In the genomic region with DNA sequence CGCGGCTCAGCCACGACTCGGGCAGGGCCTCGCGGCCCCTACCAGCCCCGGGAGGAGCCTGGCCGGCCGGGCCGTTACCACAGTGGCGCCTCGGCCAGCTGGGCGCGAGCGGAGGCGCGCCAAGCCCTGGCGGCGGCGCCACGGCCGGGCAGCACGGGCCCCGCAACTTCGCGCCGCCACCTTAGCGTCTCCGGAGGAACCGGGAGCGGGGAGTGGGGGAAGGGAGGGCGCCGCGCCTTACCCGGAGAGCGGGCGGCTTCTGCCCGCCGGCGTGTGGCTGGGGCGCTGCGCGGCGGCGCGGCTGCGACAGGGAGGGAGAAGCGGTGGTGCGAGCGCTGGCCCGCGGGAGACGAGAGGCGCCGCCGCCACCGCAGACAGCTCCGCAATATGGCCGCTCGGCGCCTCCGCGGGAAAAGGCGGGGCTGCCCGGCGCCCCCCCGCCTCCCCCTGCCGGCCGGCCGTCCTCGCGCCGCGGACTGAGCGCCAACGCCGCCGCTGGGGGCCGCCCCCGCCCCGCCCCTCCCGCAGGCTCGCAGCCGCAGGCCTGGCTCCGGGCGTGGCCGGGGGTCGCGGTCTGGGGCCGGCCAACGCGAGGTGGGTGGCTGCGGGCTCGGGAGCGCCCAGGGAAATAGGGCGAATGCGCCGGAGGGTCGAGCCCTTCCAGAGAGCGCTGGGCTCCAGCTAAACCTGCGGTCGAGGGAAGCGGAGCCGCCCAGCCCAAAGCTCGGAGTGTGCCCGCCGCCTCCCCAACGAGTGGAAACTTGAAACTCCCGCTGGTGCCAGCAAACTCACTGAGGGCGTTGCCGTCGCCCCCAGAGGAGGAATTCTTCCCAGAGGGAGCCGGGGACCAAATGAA, we compare ENCODE assay signal across 1 cellular context.
A peak's percentile ranks its signal among the peaks of the same experiment; 100 is the strongest.
TF ChIP-seq lines count a peak whose summit lies in the region.

A gene (minus strand): TSS at position 389 of the 856 bp plus-strand sequence. CDS start 16,922 bp downstream, outside the sequence.

TF ChIP-seq in HepG2, 621 proteins besides CTCF, POLR2A, EP300 and RAD21 (continued from another document and continues in another):
- TF ChIP-seq REL (CRISPR knock-in tag; conservative IDR thresholded peaks at IDR 0.05) (no peak), ZNF225 (CRISPR knock-in tag; IDR thresholded peaks at IDR 0.05) (0 out of 2 replicates have a peak, but pooled peaks have one; percentile 42), THYN1 (CRISPR knock-in tag; IDR thresholded peaks at IDR 0.05; ENCODE audit: borderline replicate concordance, low read depth) (no peak), AHR (CRISPR knock-in tag; IDR thresholded peaks at IDR 0.05) (no peak), CBX5 (CRISPR knock-in tag; IDR thresholded peaks at IDR 0.05; ENCODE audit: borderline replicate concordance) (no peak), ZNF251 (CRISPR knock-in tag; IDR thresholded peaks at IDR 0.05) (no peak), GATAD1 (CRISPR knock-in tag; IDR thresholded peaks at IDR 0.05) (0 out of 2 replicates have a peak, but pooled peaks have one; percentile 27), ZMYM4 (CRISPR knock-in tag; IDR thresholded peaks at IDR 0.05) (peak; percentile 17; the same call in 1 of the 2 replicates), GLI4 (CRISPR knock-in tag; IDR thresholded peaks at IDR 0.05; ENCODE audit: borderline replicate concordance) (no peak), MTA3 (CRISPR knock-in tag; IDR thresholded peaks at IDR 0.05) (no peak), PLRG1 (conservative IDR thresholded peaks at IDR 0.05) (no peak), TBL1XR1 (IDR thresholded peaks at IDR 0.05; ENCODE audit: borderline replicate concordance, low read length, partially characterized antibody) (no peak), ZNF263 (CRISPR knock-in tag; IDR thresholded peaks at IDR 0.05) (no peak), NR1H2 (CRISPR knock-in tag; IDR thresholded peaks at IDR 0.05; ENCODE audit: borderline replicate concordance, low read depth) (no peak), SRSF9 (IDR thresholded peaks at IDR 0.05; ENCODE audit: borderline replicate concordance, insufficient read depth, low read depth, low read length, poor library complexity, severe bottlenecking) (no peak), ZNF713 (CRISPR knock-in tag; IDR thresholded peaks at IDR 0.05) (no peak), ZNF432 (CRISPR knock-in tag; IDR thresholded peaks at IDR 0.05; ENCODE audit: borderline replicate concordance) (no peak), ZBTB38 (CRISPR knock-in tag; IDR thresholded peaks at IDR 0.05) (no peak), CBX2 (IDR thresholded peaks at IDR 0.05; ENCODE audit: low read depth, low read length) (no peak), CBX2 (CRISPR knock-in tag; IDR thresholded peaks at IDR 0.05; ENCODE audit: low read depth) (no peak), ZFAT (CRISPR knock-in tag; conservative IDR thresholded peaks at IDR 0.05) (no peak), ASH2L (IDR thresholded peaks at IDR 0.05; ENCODE audit: insufficient read length, low read depth, low read length) (peak; percentile 89), ZSCAN29 (CRISPR knock-in tag; conservative IDR thresholded peaks at IDR 0.05) (0 out of 2 replicates have a peak, but pooled peaks have one; percentile 39), ZNF891 (CRISPR knock-in tag; IDR thresholded peaks at IDR 0.05) (no peak), ZNF724P (CRISPR knock-in tag; IDR thresholded peaks at IDR 0.05; ENCODE audit: borderline replicate concordance) (no peak; the same call in 1 of the 2 replicates), ZNF816 (CRISPR knock-in tag; IDR thresholded peaks at IDR 0.05; ENCODE audit: borderline replicate concordance) (no peak), GATAD2A (CRISPR knock-in tag; IDR thresholded peaks at IDR 0.05) (no peak), FOXJ3 (CRISPR knock-in tag; IDR thresholded peaks at IDR 0.05; ENCODE audit: borderline replicate concordance) (no peak), DNMT1 (CRISPR knock-in tag; IDR thresholded peaks at IDR 0.05) (0 out of 2 replicates have a peak, but pooled peaks have one; percentile 11), NKX3-1 (CRISPR knock-in tag; IDR thresholded peaks at IDR 0.05) (no peak), ZNF562 (CRISPR knock-in tag; IDR thresholded peaks at IDR 0.05; ENCODE audit: borderline replicate concordance) (no peak)
- TF ChIP-seq, protein P1, sequence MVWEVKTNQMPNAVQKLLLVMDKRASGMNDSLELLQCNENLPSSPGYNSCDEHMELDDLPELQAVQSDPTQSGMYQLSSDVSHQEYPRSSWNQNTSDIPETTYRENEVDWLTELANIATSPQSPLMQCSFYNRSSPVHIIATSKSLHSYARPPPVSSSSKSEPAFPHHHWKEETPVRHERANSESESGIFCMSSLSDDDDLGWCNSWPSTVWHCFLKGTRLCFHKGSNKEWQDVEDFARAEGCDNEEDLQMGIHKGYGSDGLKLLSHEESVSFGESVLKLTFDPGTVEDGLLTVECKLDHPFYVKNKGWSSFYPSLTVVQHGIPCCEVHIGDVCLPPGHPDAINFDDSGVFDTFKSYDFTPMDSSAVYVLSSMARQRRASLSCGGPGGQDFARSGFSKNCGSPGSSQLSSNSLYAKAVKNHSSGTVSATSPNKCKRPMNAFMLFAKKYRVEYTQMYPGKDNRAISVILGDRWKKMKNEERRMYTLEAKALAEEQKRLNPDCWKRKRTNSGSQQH (CRISPR knock-in tag; IDR thresholded peaks at IDR 0.05; ENCODE audit: low read depth), result no peak
- TF ChIP-seq, protein P2, sequence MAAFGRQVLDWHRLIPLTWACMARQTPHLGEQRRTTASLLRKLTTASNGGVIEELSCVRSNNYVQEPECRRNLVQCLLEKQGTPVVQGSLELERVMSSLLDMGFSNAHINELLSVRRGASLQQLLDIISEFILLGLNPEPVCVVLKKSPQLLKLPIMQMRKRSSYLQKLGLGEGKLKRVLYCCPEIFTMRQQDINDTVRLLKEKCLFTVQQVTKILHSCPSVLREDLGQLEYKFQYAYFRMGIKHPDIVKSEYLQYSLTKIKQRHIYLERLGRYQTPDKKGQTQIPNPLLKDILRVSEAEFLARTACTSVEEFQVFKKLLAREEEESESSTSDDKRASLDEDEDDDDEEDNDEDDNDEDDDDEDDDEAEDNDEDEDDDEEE (CRISPR knock-in tag; IDR thresholded peaks at IDR 0.05), result no peak
- TF ChIP-seq, protein P3, sequence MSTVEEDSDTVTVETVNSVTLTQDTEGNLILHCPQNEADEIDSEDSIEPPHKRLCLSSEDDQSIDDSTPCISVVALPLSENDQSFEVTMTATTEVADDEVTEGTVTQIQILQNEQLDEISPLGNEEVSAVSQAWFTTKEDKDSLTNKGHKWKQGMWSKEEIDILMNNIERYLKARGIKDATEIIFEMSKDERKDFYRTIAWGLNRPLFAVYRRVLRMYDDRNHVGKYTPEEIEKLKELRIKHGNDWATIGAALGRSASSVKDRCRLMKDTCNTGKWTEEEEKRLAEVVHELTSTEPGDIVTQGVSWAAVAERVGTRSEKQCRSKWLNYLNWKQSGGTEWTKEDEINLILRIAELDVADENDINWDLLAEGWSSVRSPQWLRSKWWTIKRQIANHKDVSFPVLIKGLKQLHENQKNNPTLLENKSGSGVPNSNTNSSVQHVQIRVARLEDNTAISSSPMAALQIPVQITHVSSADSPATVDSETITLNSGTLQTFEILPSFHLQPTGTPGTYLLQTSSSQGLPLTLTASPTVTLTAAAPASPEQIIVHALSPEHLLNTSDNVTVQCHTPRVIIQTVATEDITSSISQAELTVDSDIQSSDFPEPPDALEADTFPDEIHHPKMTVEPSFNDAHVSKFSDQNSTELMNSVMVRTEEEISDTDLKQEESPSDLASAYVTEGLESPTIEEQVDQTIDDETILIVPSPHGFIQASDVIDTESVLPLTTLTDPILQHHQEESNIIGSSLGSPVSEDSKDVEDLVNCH (CRISPR knock-in tag; IDR thresholded peaks at IDR 0.05), result no peak
- TF ChIP-seq, protein P4, sequence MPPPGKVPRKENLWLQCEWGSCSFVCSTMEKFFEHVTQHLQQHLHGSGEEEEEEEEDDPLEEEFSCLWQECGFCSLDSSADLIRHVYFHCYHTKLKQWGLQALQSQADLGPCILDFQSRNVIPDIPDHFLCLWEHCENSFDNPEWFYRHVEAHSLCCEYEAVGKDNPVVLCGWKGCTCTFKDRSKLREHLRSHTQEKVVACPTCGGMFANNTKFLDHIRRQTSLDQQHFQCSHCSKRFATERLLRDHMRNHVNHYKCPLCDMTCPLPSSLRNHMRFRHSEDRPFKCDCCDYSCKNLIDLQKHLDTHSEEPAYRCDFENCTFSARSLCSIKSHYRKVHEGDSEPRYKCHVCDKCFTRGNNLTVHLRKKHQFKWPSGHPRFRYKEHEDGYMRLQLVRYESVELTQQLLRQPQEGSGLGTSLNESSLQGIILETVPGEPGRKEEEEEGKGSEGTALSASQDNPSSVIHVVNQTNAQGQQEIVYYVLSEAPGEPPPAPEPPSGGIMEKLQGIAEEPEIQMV (CRISPR knock-in tag; IDR thresholded peaks at IDR 0.05; ENCODE audit: low read depth), result no peak; the same call in 1 of the 2 replicates
- TF ChIP-seq, protein P5, sequence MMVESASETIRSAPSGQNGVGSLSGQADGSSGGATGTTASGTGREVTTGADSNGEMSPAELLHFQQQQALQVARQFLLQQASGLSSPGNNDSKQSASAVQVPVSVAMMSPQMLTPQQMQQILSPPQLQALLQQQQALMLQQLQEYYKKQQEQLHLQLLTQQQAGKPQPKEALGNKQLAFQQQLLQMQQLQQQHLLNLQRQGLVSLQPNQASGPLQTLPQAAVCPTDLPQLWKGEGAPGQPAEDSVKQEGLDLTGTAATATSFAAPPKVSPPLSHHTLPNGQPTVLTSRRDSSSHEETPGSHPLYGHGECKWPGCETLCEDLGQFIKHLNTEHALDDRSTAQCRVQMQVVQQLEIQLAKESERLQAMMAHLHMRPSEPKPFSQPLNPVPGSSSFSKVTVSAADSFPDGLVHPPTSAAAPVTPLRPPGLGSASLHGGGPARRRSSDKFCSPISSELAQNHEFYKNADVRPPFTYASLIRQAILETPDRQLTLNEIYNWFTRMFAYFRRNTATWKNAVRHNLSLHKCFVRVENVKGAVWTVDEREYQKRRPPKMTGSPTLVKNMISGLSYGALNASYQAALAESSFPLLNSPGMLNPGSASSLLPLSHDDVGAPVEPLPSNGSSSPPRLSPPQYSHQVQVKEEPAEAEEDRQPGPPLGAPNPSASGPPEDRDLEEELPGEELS (CRISPR knock-in tag; IDR thresholded peaks at IDR 0.05), result no peak
- TF ChIP-seq, protein P6, sequence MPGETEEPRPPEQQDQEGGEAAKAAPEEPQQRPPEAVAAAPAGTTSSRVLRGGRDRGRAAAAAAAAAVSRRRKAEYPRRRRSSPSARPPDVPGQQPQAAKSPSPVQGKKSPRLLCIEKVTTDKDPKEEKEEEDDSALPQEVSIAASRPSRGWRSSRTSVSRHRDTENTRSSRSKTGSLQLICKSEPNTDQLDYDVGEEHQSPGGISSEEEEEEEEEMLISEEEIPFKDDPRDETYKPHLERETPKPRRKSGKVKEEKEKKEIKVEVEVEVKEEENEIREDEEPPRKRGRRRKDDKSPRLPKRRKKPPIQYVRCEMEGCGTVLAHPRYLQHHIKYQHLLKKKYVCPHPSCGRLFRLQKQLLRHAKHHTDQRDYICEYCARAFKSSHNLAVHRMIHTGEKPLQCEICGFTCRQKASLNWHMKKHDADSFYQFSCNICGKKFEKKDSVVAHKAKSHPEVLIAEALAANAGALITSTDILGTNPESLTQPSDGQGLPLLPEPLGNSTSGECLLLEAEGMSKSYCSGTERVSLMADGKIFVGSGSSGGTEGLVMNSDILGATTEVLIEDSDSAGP (CRISPR knock-in tag; IDR thresholded peaks at IDR 0.05; ENCODE audit: borderline replicate concordance), result 0 out of 2 replicates have a peak, but pooled peaks have one; percentile 30
- TF ChIP-seq, protein P7, sequence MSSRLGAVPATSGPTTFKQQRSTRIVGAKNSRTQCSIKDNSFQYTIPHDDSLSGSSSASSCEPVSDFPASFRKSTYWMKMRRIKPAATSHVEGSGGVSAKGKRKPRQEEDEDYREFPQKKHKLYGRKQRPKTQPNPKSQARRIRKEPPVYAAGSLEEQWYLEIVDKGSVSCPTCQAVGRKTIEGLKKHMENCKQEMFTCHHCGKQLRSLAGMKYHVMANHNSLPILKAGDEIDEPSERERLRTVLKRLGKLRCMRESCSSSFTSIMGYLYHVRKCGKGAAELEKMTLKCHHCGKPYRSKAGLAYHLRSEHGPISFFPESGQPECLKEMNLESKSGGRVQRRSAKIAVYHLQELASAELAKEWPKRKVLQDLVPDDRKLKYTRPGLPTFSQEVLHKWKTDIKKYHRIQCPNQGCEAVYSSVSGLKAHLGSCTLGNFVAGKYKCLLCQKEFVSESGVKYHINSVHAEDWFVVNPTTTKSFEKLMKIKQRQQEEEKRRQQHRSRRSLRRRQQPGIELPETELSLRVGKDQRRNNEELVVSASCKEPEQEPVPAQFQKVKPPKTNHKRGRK (CRISPR knock-in tag; IDR thresholded peaks at IDR 0.05), result no peak
- TF ChIP-seq, protein P8, sequence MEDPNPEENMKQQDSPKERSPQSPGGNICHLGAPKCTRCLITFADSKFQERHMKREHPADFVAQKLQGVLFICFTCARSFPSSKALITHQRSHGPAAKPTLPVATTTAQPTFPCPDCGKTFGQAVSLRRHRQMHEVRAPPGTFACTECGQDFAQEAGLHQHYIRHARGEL (CRISPR knock-in tag; IDR thresholded peaks at IDR 0.05), result no peak
- TF ChIP-seq, protein P9, sequence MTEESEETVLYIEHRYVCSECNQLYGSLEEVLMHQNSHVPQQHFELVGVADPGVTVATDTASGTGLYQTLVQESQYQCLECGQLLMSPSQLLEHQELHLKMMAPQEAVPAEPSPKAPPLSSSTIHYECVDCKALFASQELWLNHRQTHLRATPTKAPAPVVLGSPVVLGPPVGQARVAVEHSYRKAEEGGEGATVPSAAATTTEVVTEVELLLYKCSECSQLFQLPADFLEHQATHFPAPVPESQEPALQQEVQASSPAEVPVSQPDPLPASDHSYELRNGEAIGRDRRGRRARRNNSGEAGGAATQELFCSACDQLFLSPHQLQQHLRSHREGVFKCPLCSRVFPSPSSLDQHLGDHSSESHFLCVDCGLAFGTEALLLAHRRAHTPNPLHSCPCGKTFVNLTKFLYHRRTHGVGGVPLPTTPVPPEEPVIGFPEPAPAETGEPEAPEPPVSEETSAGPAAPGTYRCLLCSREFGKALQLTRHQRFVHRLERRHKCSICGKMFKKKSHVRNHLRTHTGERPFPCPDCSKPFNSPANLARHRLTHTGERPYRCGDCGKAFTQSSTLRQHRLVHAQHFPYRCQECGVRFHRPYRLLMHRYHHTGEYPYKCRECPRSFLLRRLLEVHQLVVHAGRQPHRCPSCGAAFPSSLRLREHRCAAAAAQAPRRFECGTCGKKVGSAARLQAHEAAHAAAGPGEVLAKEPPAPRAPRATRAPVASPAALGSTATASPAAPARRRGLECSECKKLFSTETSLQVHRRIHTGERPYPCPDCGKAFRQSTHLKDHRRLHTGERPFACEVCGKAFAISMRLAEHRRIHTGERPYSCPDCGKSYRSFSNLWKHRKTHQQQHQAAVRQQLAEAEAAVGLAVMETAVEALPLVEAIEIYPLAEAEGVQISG (CRISPR knock-in tag; IDR thresholded peaks at IDR 0.05), result peak; percentile 69
- TF ChIP-seq, protein P10, sequence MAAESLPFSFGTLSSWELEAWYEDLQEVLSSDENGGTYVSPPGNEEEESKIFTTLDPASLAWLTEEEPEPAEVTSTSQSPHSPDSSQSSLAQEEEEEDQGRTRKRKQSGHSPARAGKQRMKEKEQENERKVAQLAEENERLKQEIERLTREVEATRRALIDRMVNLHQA (CRISPR knock-in tag; IDR thresholded peaks at IDR 0.05), result no peak
- TF ChIP-seq, protein P11, sequence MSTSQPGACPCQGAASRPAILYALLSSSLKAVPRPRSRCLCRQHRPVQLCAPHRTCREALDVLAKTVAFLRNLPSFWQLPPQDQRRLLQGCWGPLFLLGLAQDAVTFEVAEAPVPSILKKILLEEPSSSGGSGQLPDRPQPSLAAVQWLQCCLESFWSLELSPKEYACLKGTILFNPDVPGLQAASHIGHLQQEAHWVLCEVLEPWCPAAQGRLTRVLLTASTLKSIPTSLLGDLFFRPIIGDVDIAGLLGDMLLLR (CRISPR knock-in tag; IDR thresholded peaks at IDR 0.05), result no peak
- TF ChIP-seq, protein P12, sequence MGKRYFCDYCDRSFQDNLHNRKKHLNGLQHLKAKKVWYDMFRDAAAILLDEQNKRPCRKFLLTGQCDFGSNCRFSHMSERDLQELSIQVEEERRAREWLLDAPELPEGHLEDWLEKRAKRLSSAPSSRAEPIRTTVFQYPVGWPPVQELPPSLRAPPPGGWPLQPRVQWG (CRISPR knock-in tag; IDR thresholded peaks at IDR 0.05; ENCODE audit: borderline replicate concordance, low read depth), result no peak
